8 cellular contexts compared by ENCODE assay signal in the genomic region with DNA sequence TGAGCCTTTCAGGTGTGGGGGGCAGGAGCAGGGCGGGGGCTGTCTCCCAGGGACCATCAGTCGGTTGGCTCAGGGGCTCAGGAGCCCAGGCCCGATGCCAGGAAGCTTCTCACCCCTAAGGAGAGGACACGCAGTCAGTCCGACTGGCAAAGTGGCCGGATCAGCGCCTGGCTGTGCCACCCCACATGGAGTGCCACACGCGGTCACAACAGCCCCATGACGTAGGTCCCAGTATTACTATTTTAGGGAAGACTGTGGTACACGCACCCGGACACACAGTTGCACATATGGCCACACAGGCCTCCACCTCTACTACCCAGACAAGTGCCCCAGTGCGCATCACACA. TPM values are rescaled to one million over a fixed set of nuclear protein-coding genes. Genes with fewer than 3 reads are reported as not detected.
A peak's percentile ranks its signal among the peaks of the same experiment; 100 is the strongest.
DNase-seq lines count a peak whose midpoint lies in the region; ATAC-seq and TF ChIP-seq lines count a peak whose summit lies in the region.

No MANE protein-coding gene starts in this region.

- no peak for ATAC-seq in GM19395 (IDR thresholded peaks at IDR 0.05; ENCODE audit: unreplicated experiment)

- H3K36me3 ChIP-seq in BE2C (no peaks in the 10 kb centered on the region), HUES6 (ENCODE audit: control insufficient read depth, insufficient read depth, low read length) (no peaks in the 10 kb centered on the region), mesodermal cell (ENCODE audit: control insufficient read depth, insufficient read depth, low read length) (no peaks in the 10 kb centered on the region)

- WGBS in mesodermal cell (ENCODE audit: insufficient coverage in 2 of 2), 2 experiments, result 92 to 94% methylated on average over 9 to 13 of the region's 13 CpGs

- H3K4me3 ChIP-seq in BE2C (ENCODE audit: low read depth, low read length), result peak overlapping the region; percentile 77
- peak overlapping the region; percentile 60 for H3K4me3 ChIP-seq in HUES6 (ENCODE audit: low read depth, low read length)
- H3K4me3 ChIP-seq in mesodermal cell (ENCODE audit: extremely low read depth, insufficient read depth, low read length, poor library complexity, severe bottlenecking), result peak overlapping the region; percentile 54

- H3K4me1 ChIP-seq in BE2C (no peaks in the 10 kb centered on the region), HUES6 (ENCODE audit: control insufficient read depth, insufficient read depth, low read length) (peaks cover 26% of the 10 kb centered on the region), mesodermal cell (ENCODE audit: control insufficient read depth, insufficient read depth, low read length, poor library complexity, severe bottlenecking) (no peaks in the 10 kb centered on the region)

- H3K27me3 ChIP-seq in BE2C (no peaks in the 10 kb centered on the region; the same call in 1 of the 2 replicates), HUES6 (ENCODE audit: control insufficient read depth, insufficient read depth, low read length) (no peaks in the 10 kb centered on the region)

- H3K9me3 ChIP-seq in BE2C (no peaks in the 10 kb centered on the region), HUES6 (ENCODE audit: control insufficient read depth, insufficient read depth, low read depth, low read length) (peaks cover 10% of the 10 kb centered on the region; the same call in 1 of the 2 replicates), mesodermal cell (ENCODE audit: control insufficient read depth, low read length) (peaks cover 3% of the 10 kb centered on the region)

- H3K27ac ChIP-seq in HUES6 (ENCODE audit: low read depth, low read length) (no peak overlapping the region), mesodermal cell (ENCODE audit: low read depth, low read length, severe bottlenecking) (no peak overlapping the region)

- peak overlapping the region; percentile 18 for H3K9ac ChIP-seq in HUES6 (ENCODE audit: low read length)

- no peak for TF ChIP-seq CTCF in BE2C (IDR thresholded peaks at IDR 0.05; ENCODE audit: low read depth, low read length)

- DNase-seq in BE2C (no peak), cerebellar cortex (ENCODE audit: low spot score) (peak; percentile 50), NCI-H187 treated with DMSO at 0.1 percent for 48 hours (lab: John Stamatoyannopoulos, UW) (no peak), UCSD-AML1 (lab: John Stamatoyannopoulos, UW; ENCODE audit: unreplicated experiment) (no peak), DMS153 treated with DMSO at 0.1 percent for 48 hours (lab: John Stamatoyannopoulos, UW; ENCODE audit: unreplicated experiment) (no peak)

RNA-seq across cellular contexts. Expression of a gene that starts 29.3 kb away (rescaled TPM):
- 0.82 TPM for polyA plus RNA-seq in BE2C (2012; ENCODE audit: insufficient read depth, insufficient read length, low read depth)
- polyA plus RNA-seq in mesodermal cell (2013, experiment 1 of 2), result 1.8 TPM
- 1.9 TPM for polyA plus RNA-seq in mesodermal cell (2013, experiment 2 of 2)
